In the genomic region with DNA sequence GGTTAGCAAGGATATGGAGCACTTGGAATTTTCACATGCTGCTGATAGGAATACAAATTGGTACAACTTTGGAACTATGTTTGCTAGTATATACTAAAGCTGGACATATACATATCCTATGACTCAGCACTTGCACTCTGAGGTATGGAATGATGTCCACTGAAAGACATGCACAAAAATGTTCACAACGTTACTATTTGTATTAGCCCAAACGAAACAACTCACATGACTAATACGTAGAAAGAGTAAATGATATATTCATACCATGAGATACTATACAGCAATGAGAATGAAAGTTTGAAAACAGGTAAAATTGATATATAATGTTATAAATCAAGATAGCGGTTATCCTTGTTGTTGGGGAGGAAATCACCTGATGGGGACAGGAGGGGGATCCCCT, we compare ENCODE assay signal across 1 cellular context.
TF ChIP-seq lines count a peak whose summit lies in the region.

No MANE protein-coding gene starts in this region.

TF ChIP-seq in HepG2, 621 proteins besides CTCF, POLR2A, EP300 and RAD21:
- TF ChIP-seq KLF11 (CRISPR knock-in tag; IDR thresholded peaks at IDR 0.05) (no peak), TBX3 (IDR thresholded peaks at IDR 0.05; ENCODE audit: borderline replicate concordance) (no peak), GLI4 (CRISPR knock-in tag; IDR thresholded peaks at IDR 0.05; ENCODE audit: borderline replicate concordance) (no peak), PBX2 (CRISPR knock-in tag; IDR thresholded peaks at IDR 0.05) (no peak), ZNF432 (CRISPR knock-in tag; IDR thresholded peaks at IDR 0.05; ENCODE audit: borderline replicate concordance) (no peak), ZNF660 (CRISPR knock-in tag; IDR thresholded peaks at IDR 0.05; ENCODE audit: borderline replicate concordance, low read depth) (no peak), JUN (CRISPR knock-in tag; IDR thresholded peaks at IDR 0.05) (no peak), NFYC (CRISPR knock-in tag; IDR thresholded peaks at IDR 0.05) (no peak), MAFK (conservative IDR thresholded peaks at IDR 0.05 in 1 of 2, IDR thresholded peaks at IDR 0.05 in 1 of 2; ENCODE audit: low read length in 2 of 2) (peak in 1 of 2 experiments; percentile 39; a peak in 2 of 4 replicates), POGK (CRISPR knock-in tag; conservative IDR thresholded peaks at IDR 0.05) (no peak), DMAP1 (CRISPR knock-in tag; IDR thresholded peaks at IDR 0.05) (no peak), BRD4 (CRISPR knock-in tag; IDR thresholded peaks at IDR 0.05) (no peak), NFE2L2 (IDR thresholded peaks at IDR 0.05; ENCODE audit: low read length) (peak; percentile 37; the same call in 1 of the 2 replicates)
- TF ChIP-seq, protein P1, sequence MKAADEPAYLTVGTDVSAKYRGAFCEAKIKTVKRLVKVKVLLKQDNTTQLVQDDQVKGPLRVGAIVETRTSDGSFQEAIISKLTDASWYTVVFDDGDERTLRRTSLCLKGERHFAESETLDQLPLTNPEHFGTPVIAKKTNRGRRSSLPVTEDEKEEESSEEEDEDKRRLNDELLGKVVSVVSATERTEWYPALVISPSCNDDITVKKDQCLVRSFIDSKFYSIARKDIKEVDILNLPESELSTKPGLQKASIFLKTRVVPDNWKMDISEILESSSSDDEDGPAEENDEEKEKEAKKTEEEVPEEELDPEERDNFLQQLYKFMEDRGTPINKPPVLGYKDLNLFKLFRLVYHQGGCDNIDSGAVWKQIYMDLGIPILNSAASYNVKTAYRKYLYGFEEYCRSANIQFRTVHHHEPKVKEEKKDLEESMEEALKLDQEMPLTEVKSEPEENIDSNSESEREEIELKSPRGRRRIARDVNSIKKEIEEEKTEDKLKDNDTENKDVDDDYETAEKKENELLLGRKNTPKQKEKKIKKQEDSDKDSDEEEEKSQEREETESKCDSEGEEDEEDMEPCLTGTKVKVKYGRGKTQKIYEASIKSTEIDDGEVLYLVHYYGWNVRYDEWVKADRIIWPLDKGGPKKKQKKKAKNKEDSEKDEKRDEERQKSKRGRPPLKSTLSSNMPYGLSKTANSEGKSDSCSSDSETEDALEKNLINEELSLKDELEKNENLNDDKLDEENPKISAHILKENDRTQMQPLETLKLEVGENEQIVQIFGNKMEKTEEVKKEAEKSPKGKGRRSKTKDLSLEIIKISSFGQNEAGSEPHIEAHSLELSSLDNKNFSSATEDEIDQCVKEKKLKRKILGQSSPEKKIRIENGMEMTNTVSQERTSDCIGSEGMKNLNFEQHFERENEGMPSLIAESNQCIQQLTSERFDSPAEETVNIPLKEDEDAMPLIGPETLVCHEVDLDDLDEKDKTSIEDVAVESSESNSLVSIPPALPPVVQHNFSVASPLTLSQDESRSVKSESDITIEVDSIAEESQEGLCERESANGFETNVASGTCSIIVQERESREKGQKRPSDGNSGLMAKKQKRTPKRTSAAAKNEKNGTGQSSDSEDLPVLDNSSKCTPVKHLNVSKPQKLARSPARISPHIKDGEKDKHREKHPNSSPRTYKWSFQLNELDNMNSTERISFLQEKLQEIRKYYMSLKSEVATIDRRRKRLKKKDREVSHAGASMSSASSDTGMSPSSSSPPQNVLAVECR (CRISPR knock-in tag; IDR thresholded peaks at IDR 0.05; ENCODE audit: borderline replicate concordance), result no peak
TF ChIP-seq in HepG2: peak in this region for 2.
